ENCODE assay signal across 1 cellular context in genomic region chr2:42048318-42049251, GRCh38.
TF ChIP-seq lines count a peak whose summit lies in the region.

No MANE protein-coding gene starts in this region.

TF ChIP-seq in HepG2, 621 proteins besides CTCF, POLR2A, EP300 and RAD21 (continued from another document and continues in another):
- TF ChIP-seq AKNA (CRISPR knock-in tag; IDR thresholded peaks at IDR 0.05; ENCODE audit: borderline replicate concordance) = no peak
- TF ChIP-seq PRDM4 (CRISPR knock-in tag; IDR thresholded peaks at IDR 0.05; ENCODE audit: borderline replicate concordance) = no peak
- 0 out of 2 replicates have a peak, but pooled peaks have one; percentile 4 for TF ChIP-seq CCDC6 (CRISPR knock-in tag; IDR thresholded peaks at IDR 0.05)
- no peak for TF ChIP-seq HMGXB3 (CRISPR knock-in tag; IDR thresholded peaks at IDR 0.05; ENCODE audit: borderline replicate concordance)
- no peak for TF ChIP-seq EEA1 (CRISPR knock-in tag; IDR thresholded peaks at IDR 0.05; ENCODE audit: borderline replicate concordance)
- TF ChIP-seq ZNF275 (CRISPR knock-in tag; IDR thresholded peaks at IDR 0.05; ENCODE audit: borderline replicate concordance) = peak; percentile 73; the same call in 1 of the 2 replicates
- TF ChIP-seq ZNF281 (CRISPR knock-in tag; IDR thresholded peaks at IDR 0.05; ENCODE audit: borderline replicate concordance) = peak; percentile 13; the same call in 1 of the 2 replicates
- no peak for TF ChIP-seq GPN1 (CRISPR knock-in tag; IDR thresholded peaks at IDR 0.05; ENCODE audit: borderline replicate concordance)
- TF ChIP-seq GRHL1 (CRISPR knock-in tag; conservative IDR thresholded peaks at IDR 0.05) = no peak
- no peak for TF ChIP-seq MIXL1 (CRISPR knock-in tag; IDR thresholded peaks at IDR 0.05)
- TF ChIP-seq ZNF780A (CRISPR knock-in tag; IDR thresholded peaks at IDR 0.05) = no peak
- TF ChIP-seq TCF12 (IDR thresholded peaks at IDR 0.05) = no peak
- no peak for TF ChIP-seq TCF12 (CRISPR knock-in tag; IDR thresholded peaks at IDR 0.05)
- TF ChIP-seq THAP11 (CRISPR knock-in tag; IDR thresholded peaks at IDR 0.05) = 0 out of 2 replicates have a peak, but pooled peaks have one; percentile 15
- no peak for TF ChIP-seq ZSCAN12 (CRISPR knock-in tag; IDR thresholded peaks at IDR 0.05)
- no peak for TF ChIP-seq ZNF556 (CRISPR knock-in tag; IDR thresholded peaks at IDR 0.05; ENCODE audit: borderline replicate concordance)
- TF ChIP-seq ZNF430 (CRISPR knock-in tag; IDR thresholded peaks at IDR 0.05) = no peak
- no peak for TF ChIP-seq ZNF766 (CRISPR knock-in tag; IDR thresholded peaks at IDR 0.05; ENCODE audit: borderline replicate concordance)
- no peak for TF ChIP-seq SOX13 (IDR thresholded peaks at IDR 0.05)
- no peak for TF ChIP-seq SOX13 (CRISPR knock-in tag; conservative IDR thresholded peaks at IDR 0.05 in 1 of 2, IDR thresholded peaks at IDR 0.05 in 1 of 2)
- peak; percentile 44; the same call in 1 of the 2 replicates for TF ChIP-seq ZNF367 (CRISPR knock-in tag; IDR thresholded peaks at IDR 0.05; ENCODE audit: borderline replicate concordance)
- TF ChIP-seq ZNF232 (CRISPR knock-in tag; IDR thresholded peaks at IDR 0.05; ENCODE audit: borderline replicate concordance) = no peak
- no peak for TF ChIP-seq GATAD2A (CRISPR knock-in tag; IDR thresholded peaks at IDR 0.05)
- no peak for TF ChIP-seq ATF6 (CRISPR knock-in tag; conservative IDR thresholded peaks at IDR 0.05)
- no peak for TF ChIP-seq ZNF609 (CRISPR knock-in tag; IDR thresholded peaks at IDR 0.05; ENCODE audit: borderline replicate concordance)
- no peak for TF ChIP-seq JDP2 (CRISPR knock-in tag; IDR thresholded peaks at IDR 0.05; ENCODE audit: borderline replicate concordance)
- no peak for TF ChIP-seq YY1 (IDR thresholded peaks at IDR 0.05; ENCODE audit: insufficient read depth, insufficient replicate concordance, low read depth, low read length)
